In genomic region chr15:73887481-73887880, GRCh38 we compare ENCODE assay signal across 25 cellular contexts. TPM values are rescaled to one million over a fixed set of nuclear protein-coding genes. Genes with fewer than 3 reads are reported as not detected.
"Had no signal": no experiment of that assay in that cellular context is flagged by ENCODE, and none has a peak within 500 bp of the region (broad histone marks: within the 10 kb centered on the region; RNA-seq: fewer than 3 reads in every experiment).

No MANE protein-coding gene starts in this region.

- H3K36me3 Mint-ChIP-seq: activated naive CD4-positive, alpha-beta T cell treated with anti-CD3 and anti-CD28 coated beads, Interleukin-2, amount 50 U/mL, for 72 hours had no signal

- DNase-seq: activated B cell treated with CpG ODN at 0.5 μM for 24 hours; activated CD4-positive, alpha-beta memory T cell treated with anti-CD3 and anti-CD28 coated beads, Interleukin-2, amount 10 ng/mL, durations not matched to agents 7 days and 5 days; activated CD4-positive, alpha-beta T cell treated with anti-CD3 and anti-CD28 coated beads for 36 hours; activated CD4-positive, alpha-beta T cell treated with anti-CD3 and anti-CD28 coated beads, Interleukin-2, amount 50 U/mL, for 1 hour; activated naive CD4-positive, alpha-beta T cell treated with Interleukin-2 at 50 U/mL for 16 hours; activated T-cell treated with anti-CD3 and anti-CD28 coated beads for 4 hours; brain microvascular endothelial cell; IMR-90; Kasumi-1; KBM-7; NCI-H1105 treated with DMSO at 0.1 percent for 48 hours; NCI-H1436 treated with DMSO at 0.1 percent for 48 hours; NCI-H187; NCI-H2081; NCI-H510A treated with DMSO at 0.1 percent for 48 hours; NCI-H69; NK-92 treated with Interleukin-12 subunit alpha and Interleukin-12 subunit beta, amount 100 ng/mL, for 24 hours; OCI-M1; SIG-M5; T-helper 17 cell; T-helper 9 cell had no signal

- H3K27ac Mint-ChIP-seq: activated B cell treated with CpG ODN at 0.5 μM for 24 hours; activated CD4-positive, alpha-beta memory T cell treated with anti-CD3 and anti-CD28 coated beads, Interleukin-2, amount 10 ng/mL, durations not matched to agents 7 days and 5 days; activated CD4-positive, alpha-beta T cell treated with anti-CD3 and anti-CD28 coated beads for 36 hours; activated naive CD4-positive, alpha-beta T cell treated with anti-CD3 and anti-CD28 coated beads, Interleukin-2, amount 50 U/mL, for 72 hours; T-helper 17 cell had no signal

- H3K36me3 ChIP-seq: brain microvascular endothelial cell, cardiac muscle cell had no signal

- H3K27me3 ChIP-seq: brain microvascular endothelial cell had no signal

- H3K4me3 Mint-ChIP-seq: activated B cell treated with CpG ODN at 0.5 μM for 24 hours; activated CD4-positive, alpha-beta memory T cell treated with anti-CD3 and anti-CD28 coated beads, Interleukin-2, amount 10 ng/mL, durations not matched to agents 7 days and 5 days; activated CD4-positive, alpha-beta T cell treated with anti-CD3 and anti-CD28 coated beads for 36 hours; T-helper 17 cell had no signal

- H3K27ac ChIP-seq: brain microvascular endothelial cell, cardiac muscle cell had no signal

- H3K4me1 Mint-ChIP-seq: activated B cell treated with CpG ODN at 0.5 μM for 24 hours; activated CD4-positive, alpha-beta memory T cell treated with anti-CD3 and anti-CD28 coated beads, Interleukin-2, amount 10 ng/mL, durations not matched to agents 7 days and 5 days; activated CD4-positive, alpha-beta T cell treated with anti-CD3 and anti-CD28 coated beads for 36 hours had no signal

- ATAC-seq: activated CD4-positive, alpha-beta T cell treated with anti-CD3 and anti-CD28 coated beads for 36 hours; activated naive CD4-positive, alpha-beta T cell treated with anti-CD3 and anti-CD28 coated beads, Interleukin-2, amount 50 U/mL, for 72 hours; Panc1; T-helper 17 cell had no signal

- H3K4me3 ChIP-seq: cardiac muscle cell had no signal

- H3K9me3 Mint-ChIP-seq: activated CD4-positive, alpha-beta memory T cell treated with anti-CD3 and anti-CD28 coated beads, Interleukin-2, amount 10 ng/mL, durations not matched to agents 7 days and 5 days; activated naive CD4-positive, alpha-beta T cell treated with anti-CD3 and anti-CD28 coated beads, Interleukin-2, amount 50 U/mL, for 72 hours had no signal

RNA-seq across cellular contexts. Expression of gene TBC1D21, which starts 14.1 kb away (rescaled TPM):
- total RNA-seq: activated B cell treated with CpG ODN at 0.5 μM for 24 hours; activated CD4-positive, alpha-beta memory T cell treated with anti-CD3 and anti-CD28 coated beads, Interleukin-2, amount 10 ng/mL, durations not matched to agents 7 days and 5 days; activated CD4-positive, alpha-beta T cell treated with anti-CD3 and anti-CD28 coated beads for 36 hours; activated CD8-positive, alpha-beta memory T cell treated with anti-CD3 and anti-CD28 coated beads for 36 hours; activated naive CD4-positive, alpha-beta T cell treated with anti-CD3 and anti-CD28 coated beads, Interleukin-2, amount 50 U/mL, for 72 hours; cardiac muscle cell; IMR-90; T-helper 17 cell had no signal
